Comparison of ENCODE assay signal across 12 cellular contexts in genomic region chr5:139749242-139749641, GRCh38. TPM values are rescaled to one million over a fixed set of nuclear protein-coding genes. Genes with fewer than 3 reads are reported as not detected.
DNase-seq lines count a peak whose midpoint lies in the region; ATAC-seq and TF ChIP-seq lines count a peak whose summit lies in the region.
"Had no signal": no experiment of that assay in that cellular context is flagged by ENCODE, and none has a peak within 500 bp of the region (broad histone marks: within the 10 kb centered on the region; RNA-seq: fewer than 3 reads in every experiment).

No MANE protein-coding gene starts in this region.

- no peaks in the 10 kb centered on the region for H3K36me3 Mint-ChIP-seq in CD4-positive, alpha-beta T cell (ENCODE audit: low read depth)
- H3K36me3 Mint-ChIP-seq in WTC11 (no peaks in the 10 kb centered on the region), memory B cell (no peaks in the 10 kb centered on the region)

- ATAC-seq in CD4-positive, alpha-beta T cell (ENCODE audit: poor library complexity), result no peak
- no peak for ATAC-seq in WTC11
- ATAC-seq in memory B cell (ENCODE audit: low read depth), result no peak
- no peak for ATAC-seq in HG03108 (IDR thresholded peaks at IDR 0.05; ENCODE audit: unreplicated experiment)
- no peak for ATAC-seq in HG02610 (IDR thresholded peaks at IDR 0.05; ENCODE audit: unreplicated experiment)

- no peak overlapping the region for H3K9ac ChIP-seq in BLaER1

- H4K20me1 ChIP-seq in BLaER1, result no peaks in the 10 kb centered on the region

- CTCF ChIA-PET in CD4-positive, alpha-beta T cell (lab: Charles Lee), result interaction anchor here (1.1 to 2.2 kb wide), 2 partner anchors 16 to 38 kb away, joined by 4 to 8 read pairs; no protein-coding TSS in a partner anchor
- CTCF ChIA-PET in WTC11 (lab: Charles Lee), result interaction anchor here (4.5 to 9.7 kb wide), 2 partner anchors 16 to 26 kb away, joined by 23 to 99 read pairs; no protein-coding TSS in a partner anchor

- H3K27ac ChIP-seq in BLaER1, result no peak overlapping the region
- H3K27ac ChIP-seq in CD4-positive, alpha-beta T cell (ENCODE audit: low read depth, low read length), result no peak overlapping the region

- peak overlapping the region; percentile 70 for H3K4me3 Mint-ChIP-seq in CD4-positive, alpha-beta T cell
- peak overlapping the region; percentile 77 for H3K4me3 Mint-ChIP-seq in WTC11
- H3K4me3 Mint-ChIP-seq in memory B cell, result peak overlapping the region; percentile 91

- TF ChIP-seq CTCF in CD4-positive, alpha-beta T cell (IDR thresholded peaks at IDR 0.05), result no peak
- TF ChIP-seq CTCF in WTC11 (IDR thresholded peaks at IDR 0.05), result no peak

- DNase-seq in CD4-positive, alpha-beta T cell, result no peak
- no peak for DNase-seq in WTC11 (ENCODE audit: low spot score)
- DNase-seq in memory B cell (ENCODE audit: low spot score in 2 of 2), result no peak
- no peak for DNase-seq in NCI-H2081 (lab: John Stamatoyannopoulos, UW)
- DNase-seq: activated CD8-positive, alpha-beta memory T cell treated with anti-CD3 and anti-CD28 coated beads, Interleukin-2, amount 50 U/mL, for 4 hours; NCI-H1417 treated with DMSO at 0.1 percent for 48 hours; stimulated activated CD4-positive, alpha-beta T cell treated with anti-CD3 and anti-CD28 coated beads, Interleukin-4, amount 100 ng/mL, for 1 hour had no signal

- no peaks in the 10 kb centered on the region for H3K9me3 ChIP-seq in BLaER1
- no peaks in the 10 kb centered on the region for H3K9me3 ChIP-seq in CD4-positive, alpha-beta T cell (ENCODE audit: control insufficient read depth, low read length)

- no peak overlapping the region for H3K27ac Mint-ChIP-seq in CD4-positive, alpha-beta T cell
- no peak overlapping the region for H3K27ac Mint-ChIP-seq in WTC11
- H3K27ac Mint-ChIP-seq in memory B cell, result peak overlapping the region; percentile 40

- peaks cover 22% of the 10 kb centered on the region for H3K4me1 Mint-ChIP-seq in CD4-positive, alpha-beta T cell (ENCODE audit: low read depth)
- H3K4me1 Mint-ChIP-seq in WTC11 (peaks cover 35% of the 10 kb centered on the region), memory B cell (peaks cover 32% of the 10 kb centered on the region)

- intact Hi-C loops in CD4-positive, alpha-beta T cell (cut with DNase I, micrococcal nuclease), result loop anchor here in 1 of 2 experiments (5.0 kb wide), 1 partner anchor 112 kb away; no protein-coding TSS in a partner anchor

- H3K9me3 Mint-ChIP-seq in CD4-positive, alpha-beta T cell, result no peaks in the 10 kb centered on the region
- H3K9me3 Mint-ChIP-seq in WTC11 (no peaks in the 10 kb centered on the region), memory B cell (no peaks in the 10 kb centered on the region)

- H3K27me3 ChIP-seq in BLaER1, result peaks cover 3% of the 10 kb centered on the region
- peaks cover 15% of the 10 kb centered on the region for H3K27me3 ChIP-seq in CD4-positive, alpha-beta T cell (ENCODE audit: control insufficient read depth, insufficient read depth, low read length)

- H3K27me3 Mint-ChIP-seq in CD4-positive, alpha-beta T cell, result peaks cover 49% of the 10 kb centered on the region
- H3K27me3 Mint-ChIP-seq in WTC11 (ENCODE audit: low read depth) (peaks cover 86% of the 10 kb centered on the region), memory B cell (peaks cover 4% of the 10 kb centered on the region)

- no peak overlapping the region for H3K4me3 ChIP-seq in BLaER1
- H3K4me3 ChIP-seq: lung had no signal

- H3K4me1 ChIP-seq in BLaER1, result peaks cover 81% of the 10 kb centered on the region

- POLR2A ChIA-PET in CD4-positive, alpha-beta T cell (lab: Charles Lee), result no interaction called here
- POLR2A ChIA-PET in WTC11 (lab: Charles Lee), result no interaction called here

- H3K36me3 ChIP-seq in BLaER1, result no peaks in the 10 kb centered on the region

- peak overlapping the region; percentile 99 for H3K4me2 ChIP-seq in BLaER1

TF ChIP-seq in WTC11, 78 proteins besides CTCF, POLR2A, EP300 and RAD21:
- no peak for TF ChIP-seq ZNF219 (CRISPR knock-in tag; IDR thresholded peaks at IDR 0.05; ENCODE audit: borderline replicate concordance)
- no peak for TF ChIP-seq E2F1 (CRISPR knock-in tag; IDR thresholded peaks at IDR 0.05)
- no peak for TF ChIP-seq GRHL2 (CRISPR knock-in tag; IDR thresholded peaks at IDR 0.05; ENCODE audit: insufficient replicate concordance, severe bottlenecking)
- no peak for TF ChIP-seq GTF2I (CRISPR knock-in tag; conservative IDR thresholded peaks at IDR 0.05)
- no peak for TF ChIP-seq ZNF396 (CRISPR knock-in tag; IDR thresholded peaks at IDR 0.05; ENCODE audit: borderline replicate concordance)

RNA-seq across cellular contexts. Expression of gene PSD2, which starts 46.4 kb away (rescaled TPM):
- under 1 TPM in 1 of 2 experiments, not detected in 1; 0.08 TPM for total RNA-seq in CD4-positive, alpha-beta T cell
- 0.55 to 0.57 TPM (median 0.57 TPM) in 3 replicates for total RNA-seq in WTC11 (2021)
- total RNA-seq: T-helper 2 cell treated with Interferon-gamma antibody and Interleukin-4, amounts not matched to agents 100 ng/mL and 5 ng/mL, for 36 hours had no signal
